10 cellular contexts compared by ENCODE assay signal in the genomic region with DNA sequence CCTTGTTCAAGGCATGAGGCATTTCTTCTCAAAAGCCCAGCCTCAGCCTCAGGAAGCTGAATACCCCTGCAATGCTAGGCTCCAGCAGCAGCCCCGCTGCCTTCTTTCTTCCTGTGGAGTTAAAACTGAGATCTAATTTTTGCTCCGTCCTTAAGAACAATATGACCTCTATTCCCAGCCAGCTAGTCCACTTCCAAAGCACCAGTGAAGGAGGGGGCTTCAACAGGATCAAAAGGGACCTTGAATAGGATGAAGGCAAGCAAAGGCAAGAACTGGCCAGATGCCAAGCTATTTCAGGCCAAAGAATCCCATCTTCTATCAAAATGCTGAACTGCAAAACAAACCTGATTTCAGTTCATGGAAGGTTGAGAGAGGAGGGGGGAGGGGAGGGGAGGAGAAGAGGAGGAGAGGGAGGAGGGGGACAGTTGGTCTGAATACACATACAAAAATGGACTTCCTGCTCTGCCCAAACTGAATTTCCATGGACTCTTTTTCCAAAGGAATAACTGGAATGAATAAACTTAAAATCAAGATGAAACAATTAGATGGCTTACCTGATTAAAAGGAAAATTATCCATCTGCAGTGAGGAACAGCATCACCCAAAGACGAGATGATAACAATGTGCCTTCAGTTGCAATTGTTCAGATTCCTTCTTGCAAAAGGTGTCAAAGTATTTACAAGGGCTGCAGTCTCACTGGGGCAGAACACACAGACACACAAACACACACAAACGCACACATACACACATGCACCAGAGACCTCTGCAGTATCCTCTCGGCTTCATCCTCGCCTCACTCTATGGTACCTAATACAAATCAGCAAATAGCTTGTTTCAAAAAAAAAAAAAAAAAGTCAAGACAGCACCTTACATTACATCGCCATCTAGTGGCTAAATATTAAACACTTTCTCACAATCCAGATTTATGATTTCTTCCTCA. TPM values are rescaled to one million over a fixed set of nuclear protein-coding genes. Genes with fewer than 3 reads are reported as not detected.
DNase-seq lines count a peak whose midpoint lies in the region; ATAC-seq and TF ChIP-seq lines count a peak whose summit lies in the region.
"Had no signal": no experiment of that assay in that cellular context is flagged by ENCODE, and none has a peak within 500 bp of the region (broad histone marks: within the 10 kb centered on the region; RNA-seq: fewer than 3 reads in every experiment).

A gene (minus strand): TSS at position 804 of the 939 bp plus-strand sequence. CDS start 54,399 bp downstream, outside the sequence.

- H3K4me1 ChIP-seq in PC-9 (replicated peaks; ENCODE audit: insufficient read depth) (no peaks in the 10 kb centered on the region), endodermal cell (ENCODE audit: control insufficient read depth, insufficient read depth, low read length) (no peaks in the 10 kb centered on the region)

- H3F3A ChIP-seq in PC-9 (ENCODE audit: insufficient read depth, low read depth) = no peaks in the 10 kb centered on the region

- H3K9me3 Mint-ChIP-seq in endodermal cell = no peaks in the 10 kb centered on the region
- no peaks in the 10 kb centered on the region for H3K9me3 Mint-ChIP-seq in Calu3 (ENCODE audit: low read depth, unreplicated experiment)
- H3K9me3 Mint-ChIP-seq: central memory CD8-positive, alpha-beta T cell; stimulated activated naive CD8-positive, alpha-beta T cell treated with anti-CD3 and anti-CD28 coated beads, Interleukin-15, Interleukin-2, amounts not matched to agents 100 ng/mL and 50 ng/mL, for 24 hours had no signal

- H3K27ac Mint-ChIP-seq in endodermal cell (no peak within 1 kb of the TSS), Calu3 (ENCODE audit: unreplicated experiment) (no peak within 1 kb of the TSS)
- H3K27ac Mint-ChIP-seq: stimulated activated naive CD8-positive, alpha-beta T cell treated with anti-CD3 and anti-CD28 coated beads, Interleukin-15, Interleukin-2, amounts not matched to agents 100 ng/mL and 50 ng/mL, for 24 hours had no signal

- H3K9me3 ChIP-seq in PC-9 (ENCODE audit: insufficient read depth, low read depth) (no peaks in the 10 kb centered on the region), endodermal cell (ENCODE audit: control insufficient read depth, low read length) (no peaks in the 10 kb centered on the region)

- TF ChIP-seq CTCF in GM10266 (IDR thresholded peaks at IDR 0.05; ENCODE audit: control insufficient read depth, insufficient read depth, low read depth, missing control alignments) (peak; percentile 56), PC-9 (conservative IDR thresholded peaks at IDR 0.05) (peak; percentile 67), endodermal cell (conservative IDR thresholded peaks at IDR 0.05) (peak; percentile 82), Calu3 (IDR thresholded peaks at IDR 0.05; ENCODE audit: unreplicated experiment) (no peak)

- no peaks in the 10 kb centered on the region for H3K79me2 ChIP-seq in PC-9 (ENCODE audit: low read depth)

- H3K9me2 ChIP-seq in PC-9 (ENCODE audit: insufficient read depth) = no peaks in the 10 kb centered on the region

- H3K4me1 Mint-ChIP-seq in endodermal cell (peaks cover 4% of the 10 kb centered on the region), Calu3 (ENCODE audit: low read depth, unreplicated experiment) (peaks cover 20% of the 10 kb centered on the region)

- 24 to 49% methylated on average over 4 to 7 of the region's 7 CpGs for WGBS in endodermal cell (ENCODE audit: insufficient coverage in 1 of 2, insufficient read length in 1 of 2), 2 experiments

- BruUV-seq in PC-9 (replicated peaks; lab: Mats Ljungman, UMichigan) (no TSS peak), Calu3 (replicated peaks; lab: Mats Ljungman, UMichigan) (no TSS peak)

- no peak within 1 kb of the TSS for H3K9ac ChIP-seq in endodermal cell (ENCODE audit: extremely low read depth, low read length, poor library complexity, severe bottlenecking)

- CTCF ChIA-PET in PC-9 (lab: Charles Lee) = interaction anchor here (0.5 to 0.7 kb wide), 7 partner anchors 174 to 1518 kb away, joined by 3 to 11 read pairs (median 5); a partner anchor contains a TSS
- CTCF ChIA-PET in Calu3 (lab: Charles Lee) = interaction anchor here (0.5 to 1.3 kb wide), 17 partner anchors 9 to 1724 kb away, joined by 3 to 15 read pairs (median 4); a partner anchor contains a TSS

- H3K27me3 Mint-ChIP-seq in endodermal cell (ENCODE audit: insufficient read depth) = no peaks in the 10 kb centered on the region
- H3K27me3 Mint-ChIP-seq in Calu3 (ENCODE audit: unreplicated experiment) = no peaks in the 10 kb centered on the region

- H2AFZ ChIP-seq in PC-9 = no peak within 1 kb of the TSS

- no peak for ATAC-seq in GM21717 (IDR thresholded peaks at IDR 0.05; ENCODE audit: unreplicated experiment)

- H3K4me3 ChIP-seq in PC-9 (no peak within 1 kb of the TSS), endodermal cell (ENCODE audit: low read length) (no peak within 1 kb of the TSS)

- intact Hi-C loops in PC-9 (cut with micrococcal nuclease; ENCODE audit: unreplicated experiment) (loop anchor here (5.0 to 10.0 kb wide), 2 partner anchors 175 to 1113 kb away; a partner anchor contains a TSS), Calu3 (cut with micrococcal nuclease; ENCODE audit: unreplicated experiment) (loop anchor here (1.0 kb wide), 1 partner anchor 173 kb away; no protein-coding TSS in a partner anchor)

- no peaks in the 10 kb centered on the region for H3K36me3 Mint-ChIP-seq in endodermal cell (ENCODE audit: low read depth)
- no peaks in the 10 kb centered on the region for H3K36me3 Mint-ChIP-seq in Calu3 (ENCODE audit: insufficient read depth, unreplicated experiment)

- no peaks in the 10 kb centered on the region for H4K20me1 ChIP-seq in PC-9 (ENCODE audit: insufficient read depth)

- POLR2A ChIA-PET in PC-9 (lab: Charles Lee; ENCODE audit: unreplicated experiment) = interaction anchor here (0.5 kb wide), 1 partner anchor 126 kb away, joined by 13 read pairs; no protein-coding TSS in a partner anchor

- H3K36me3 ChIP-seq in PC-9 (ENCODE audit: low read depth) (no peaks in the 10 kb centered on the region), endodermal cell (ENCODE audit: control insufficient read depth, insufficient read depth, low read length) (no peaks in the 10 kb centered on the region)

- H3K4me3 Mint-ChIP-seq in endodermal cell (no peak within 1 kb of the TSS), Calu3 (ENCODE audit: low read depth, unreplicated experiment) (no peak within 1 kb of the TSS)
- H3K4me3 Mint-ChIP-seq: central memory CD8-positive, alpha-beta T cell; stimulated activated naive CD8-positive, alpha-beta T cell treated with anti-CD3 and anti-CD28 coated beads, Interleukin-15, Interleukin-2, amounts not matched to agents 100 ng/mL and 50 ng/mL, for 24 hours had no signal

- no peaks in the 10 kb centered on the region for H3K27me3 ChIP-seq in PC-9 (ENCODE audit: insufficient read depth, low read depth)
- H3K27me3 ChIP-seq in endodermal cell (ENCODE audit: control insufficient read depth, insufficient read depth, low read length, poor library complexity, severe bottlenecking) = no peaks in the 10 kb centered on the region

- H3K4me2 ChIP-seq in PC-9 = no peak within 1 kb of the TSS

- DNase-seq in A172 (ENCODE audit: low spot score) = peak; percentile 56
- peak; percentile 24 for DNase-seq in GM10266 (ENCODE audit: extremely low spot score)
- DNase-seq in KG1 (lab: John Stamatoyannopoulos, UW) = peak; percentile 9
- peak in 1 of 2 experiments; percentile 3 for DNase-seq in PC-9
- peak; percentile 67 for DNase-seq in endodermal cell
- DNase-seq in myocyte (ENCODE audit: low read depth) = peak; percentile 55
- DNase-seq in Calu3 = no peak

- H3K27ac ChIP-seq in PC-9 (no peak within 1 kb of the TSS), endodermal cell (ENCODE audit: low read depth, low read length) (peak within 1 kb of the TSS; percentile 30)

RNA-seq across cellular contexts. Expression of the gene that starts here (rescaled TPM):
- not detected in 2 replicates for total RNA-seq in A172 (2014; rRNA removed; shearing (Covaris generic))
- total RNA-seq in PC-9 (2021) = not detected in 2 replicates
- total RNA-seq in endodermal cell = not detected
- polyA plus RNA-seq in endodermal cell (2013, experiment 1 of 2) = 1.4 TPM
- 1.7 TPM for polyA plus RNA-seq in endodermal cell (2013, experiment 2 of 2)
- not detected in 2 replicates for total RNA-seq in myocyte
- polyA plus RNA-seq in myocyte (2012) = not detected
- not detected in 2 replicates for total RNA-seq in Calu3 (2022)

Comparison
In these comparisons a context has a peak if more than half of its experiments do, and no peak if none do; other contexts are left out.
1. Peak in DNase-seq in A172; RNA of the gene not detected or under 1 TPM.
2. Peak in DNase-seq in myocyte; RNA of the gene not detected or under 1 TPM.